In genomic region chr4:165327211-165328100, GRCh38 we compare ENCODE assay signal across 8 cellular contexts. TPM values are rescaled to one million over a fixed set of nuclear protein-coding genes. Genes with fewer than 3 reads are reported as not detected.
A peak's percentile ranks its signal among the peaks of the same experiment; 100 is the strongest.
DNase-seq lines count a peak whose midpoint lies in the region; ATAC-seq, FAIRE-seq and TF ChIP-seq lines count a peak whose summit lies in the region.

MSMO1 (plus strand) TSS chr4:165327669; CDS start chr4:165333371, 5,702 bp downstream.

- BruUV-seq in HepG2 (replicated peaks; lab: Mats Ljungman, UMichigan) = no TSS peak

- no peak within 1 kb of the TSS for H3K27ac Mint-ChIP-seq in CD4-positive, alpha-beta T cell

- peaks cover 23% of the 10 kb centered on the region for H3K4me1 Mint-ChIP-seq in CD4-positive, alpha-beta T cell (ENCODE audit: low read depth)

- peak within 1 kb of the TSS; percentile 70 for H3K27ac ChIP-seq in CD4-positive, alpha-beta T cell (ENCODE audit: low read depth, low read length)
- H3K27ac ChIP-seq in dorsolateral prefrontal cortex = peak within 1 kb of the TSS; percentile 79 to 99 (median 95)
- peak within 1 kb of the TSS; percentile 94 for H3K27ac ChIP-seq in HepG2 (ENCODE audit: extremely low read length, insufficient read depth, low read length)

- CTCF ChIA-PET in CD4-positive, alpha-beta T cell (lab: Charles Lee) = no interaction called here
- CTCF ChIA-PET in HepG2 (lab: Yijun Ruan, JAX; ENCODE audit: low intra/inter-chr PET ratio, low total read pairs) = no interaction called here

- no peak for TF ChIP-seq CTCF in CD4-positive, alpha-beta T cell (IDR thresholded peaks at IDR 0.05)
- TF ChIP-seq CTCF in dorsolateral prefrontal cortex (IDR thresholded peaks at IDR 0.05 in 54 of 56, conservative IDR thresholded peaks at IDR 0.05 in 2 of 56; ENCODE audit: low read depth in 1 of 56, partially characterized antibody in 56 of 56) = peak in 14 of 56 donors; percentile 5 to 38 (median 17)
- no peak for TF ChIP-seq CTCF in HepG2 (CRISPR knock-in tag; IDR thresholded peaks at IDR 0.05)

- H3K36me3 ChIP-seq in HepG2 (replicated peaks in 1 of 2; ENCODE audit: control insufficient read depth in 1 of 2, insufficient read depth in 2 of 2, low read length in 2 of 2) = peaks cover 0 to 19% of the 10 kb centered on the region in 2 experiments; a peak in 2 of 5 replicates

- DNase-seq in CD4-positive, alpha-beta T cell = peak; percentile 94 to 98 (median 96)
- peak; percentile 98 for DNase-seq in NCI-H82 (lab: John Stamatoyannopoulos, UW)
- peak; percentile 96 to 98 for DNase-seq in activated CD4-positive, alpha-beta T cell treated with anti-CD3 and anti-CD28 coated beads, Interleukin-2, amount 50 U/mL, for 48 hours
- DNase-seq in dorsolateral prefrontal cortex = peak; percentile 99 to 100 (median 99)
- peak; percentile 97 for DNase-seq in HepG2 (ENCODE audit: low spot score)
- peak; percentile 97 for DNase-seq in stimulated activated CD4-positive, alpha-beta T cell treated with anti-CD3 and anti-CD28 coated beads, Interleukin-4, amount 100 ng/mL, for 1 hour

- H3K27me3 Mint-ChIP-seq in CD4-positive, alpha-beta T cell = no peaks in the 10 kb centered on the region

- peak; percentile 76 to 96 for TF ChIP-seq POLR2A in HepG2 (IDR thresholded peaks at IDR 0.05; ENCODE audit: insufficient read depth in 1 of 2, low read depth in 2 of 2, low read length in 2 of 2)

- H3K4me3 Mint-ChIP-seq in CD4-positive, alpha-beta T cell = no peak within 1 kb of the TSS

- in situ Hi-C loops in HepG2 (cut with HindIII; ENCODE audit: extremely low pct_ligation_motif_present, low pct_unique_long_range_greater_than_20kb) = loop anchor here (5.0 kb wide), 1 partner anchor 120 kb away; the partner anchor contains the start of gene KLHL2

- WGBS in HepG2 (ENCODE audit: low lambda C conversion rate) = under 1% methylated on average over 30 of the region's 76 CpGs

- peak; percentile 95 for ATAC-seq in CD4-positive, alpha-beta T cell (ENCODE audit: poor library complexity)
- peak; percentile 98 for ATAC-seq in GM19452 (IDR thresholded peaks at IDR 0.05; ENCODE audit: unreplicated experiment)
- ATAC-seq in HG03575 (IDR thresholded peaks at IDR 0.05; ENCODE audit: extremely low read depth, insufficient number of reproducible peaks, low FRiP score, unreplicated experiment) = peak; percentile 99
- peak; percentile 97 for ATAC-seq in HepG2

- H3K9ac ChIP-seq in HepG2 (ENCODE audit: insufficient read depth, low read depth, low read length) = peak within 1 kb of the TSS; percentile 96

- H3K36me3 Mint-ChIP-seq in CD4-positive, alpha-beta T cell (ENCODE audit: low read depth) = peaks cover 23% of the 10 kb centered on the region

- TF ChIP-seq RAD21 in HepG2 (CRISPR knock-in tag; IDR thresholded peaks at IDR 0.05) = peak; percentile 30

- FAIRE-seq in HepG2 (lab: Jason Lieb, UNC) = peak; percentile 90

- POLR2A ChIA-PET in CD4-positive, alpha-beta T cell (lab: Charles Lee) = interaction anchor here (0.6 to 2.3 kb wide), 14 partner anchors 11 to 215 kb away, joined by 3 to 25 read pairs (median 6); partner anchors contain the start of genes KLHL2 and TMEM192
- POLR2A ChIA-PET in HepG2 (lab: Yijun Ruan, JAX) = interaction anchor here (0.6 to 1.9 kb wide), 16 partner anchors 8 to 214 kb away, joined by 3 to 13 read pairs (median 4); partner anchors contain the start of genes CPE, KLHL2 and TMEM192

- H3K4me3 ChIP-seq in dorsolateral prefrontal cortex (peak within 1 kb of the TSS; percentile 64 to 99 (median 92)), HepG2 (replicated peaks in 1 of 3; ENCODE audit: insufficient read depth in 1 of 3, low read depth in 2 of 3, low read length in 3 of 3) (peak within 1 kb of the TSS; percentile 77 to 96 (median 87))

- no peaks in the 10 kb centered on the region for H3K9me3 Mint-ChIP-seq in CD4-positive, alpha-beta T cell

- intact Hi-C loops in CD4-positive, alpha-beta T cell (cut with DNase I, micrococcal nuclease) = loop anchor here (2.0 to 10.0 kb wide), 5 partner anchors 70 to 1833 kb away; partner anchors contain the start of genes TMA16 (in 1 of the 2) and TMEM192 (in 1 of the 2)
- intact Hi-C loops in dorsolateral prefrontal cortex (cut with DNase I) (loop anchor here (2.0 to 5.0 kb wide), 3 partner anchors 121 to 215 kb away; partner anchors contain the start of genes KLHL2 (in 2 of the 2) and TMEM192 (in 1 of the 2)), HepG2 (cut with micrococcal nuclease; ENCODE audit: unreplicated experiment) (loop anchor here (2.0 to 5.0 kb wide), 5 partner anchors 51 to 215 kb away; partner anchors contain the start of genes CPE, KLHL2 and TMEM192)

- no peaks in the 10 kb centered on the region for H3K9me3 ChIP-seq in CD4-positive, alpha-beta T cell (ENCODE audit: control insufficient read depth, low read length)
- H3K9me3 ChIP-seq in HepG2 (ENCODE audit: low read length) = no peaks in the 10 kb centered on the region

- H4K20me1 ChIP-seq in HepG2 (ENCODE audit: insufficient read depth, low read length) = peaks cover 38% of the 10 kb centered on the region

- H3K79me2 ChIP-seq in HepG2 (ENCODE audit: insufficient read depth, low read length) = peaks cover 57% of the 10 kb centered on the region

- TF ChIP-seq EP300 in HepG2 (IDR thresholded peaks at IDR 0.05; ENCODE audit: low read depth in 2 of 2, low read length in 2 of 2) = peak in 1 of 2 experiments; percentile 78; a peak in 2 of 4 replicates
- TF ChIP-seq EP300 in HepG2 (CRISPR knock-in tag; IDR thresholded peaks at IDR 0.05; ENCODE audit: borderline replicate concordance) = peak; percentile 45; the same call in 1 of the 2 replicates

- H3K4me2 ChIP-seq in HepG2 (ENCODE audit: low read depth, low read length) = peak within 1 kb of the TSS; percentile 91

- peaks cover 37% of the 10 kb centered on the region for H3K4me1 ChIP-seq in HepG2 (ENCODE audit: insufficient read depth, low read length)

- no peak within 1 kb of the TSS for H2AFZ ChIP-seq in HepG2 (ENCODE audit: low read length)

- H3K27me3 ChIP-seq in CD4-positive, alpha-beta T cell (ENCODE audit: control insufficient read depth, insufficient read depth, low read length) = no peaks in the 10 kb centered on the region
- H3K27me3 ChIP-seq in dorsolateral prefrontal cortex (no peaks in the 10 kb centered on the region), HepG2 (ENCODE audit: control insufficient read depth in 1 of 2, insufficient read depth in 2 of 2, low read length in 2 of 2) (peaks cover 0 to 5% of the 10 kb centered on the region in 2 experiments; a peak in 1 of 5 replicates)

TF ChIP-seq in HepG2, 621 proteins besides CTCF, POLR2A, EP300 and RAD21 (continues in another document):
- peak; percentile 25; the same call in 1 of the 2 replicates for TF ChIP-seq NKX3-1 (CRISPR knock-in tag; IDR thresholded peaks at IDR 0.05)
- peak; percentile 97 for TF ChIP-seq RBFOX2 (IDR thresholded peaks at IDR 0.05; ENCODE audit: low read depth, low read length)
- TF ChIP-seq ATM (IDR thresholded peaks at IDR 0.05; ENCODE audit: borderline replicate concordance) = no peak
- peak; percentile 66; the same call in 1 of the 2 replicates for TF ChIP-seq ZNF788 (CRISPR knock-in tag; IDR thresholded peaks at IDR 0.05; ENCODE audit: borderline replicate concordance)
- peak; percentile 54 for TF ChIP-seq ZHX1 (CRISPR knock-in tag; IDR thresholded peaks at IDR 0.05; ENCODE audit: low read depth)
- no peak for TF ChIP-seq ZNF232 (CRISPR knock-in tag; IDR thresholded peaks at IDR 0.05; ENCODE audit: borderline replicate concordance)

RNA-seq across cellular contexts. Expression of gene MSMO1, which starts in this region (rescaled TPM):
- 10 to 100 TPM; 13.3 to 15.1 TPM for total RNA-seq in CD4-positive, alpha-beta T cell
- total RNA-seq in dorsolateral prefrontal cortex (100 to 1,000 TPM in 7 of 120 experiments, 10 to 100 TPM in 113; 33.4 to 188 (median 66.6) TPM), HepG2 (2016; rRNA removed; fragmentation: Illumina TruSeq; extraction: Trizol) (135 and 216 TPM in 2 replicates)
- total RNA-seq in HepG2 (2016; cell fraction: cytosol; rRNA removed; fragmentation: Illumina TruSeq; extraction: Trizol; ENCODE audit: low read depth) = 56.7 and 57.3 TPM in 2 replicates
- total RNA-seq in HepG2 (2016; cell fraction: insoluble cytoplasmic fraction; rRNA removed; fragmentation: Illumina TruSeq; extraction: Trizol) = 150 and 216 TPM in 2 replicates
- total RNA-seq in HepG2 (2016; cell fraction: membrane; rRNA removed; fragmentation: Illumina TruSeq; extraction: Trizol) = 135 and 158 TPM in 2 replicates
- 178 and 218 TPM in 2 replicates for total RNA-seq in HepG2 (2016; cell fraction: nucleus; rRNA removed; fragmentation: Illumina TruSeq; extraction: Trizol)
- polyA plus RNA-seq in HepG2 (2011; rRNA removed) = 98.1 and 138 TPM in 2 replicates
- polyA plus RNA-seq in HepG2 (2011; cell fraction: cytosol; rRNA removed) = 48.1 and 138 TPM in 2 replicates
- 17.9 and 54.3 TPM in 2 replicates for polyA plus RNA-seq in HepG2 (2011; cell fraction: nucleus; rRNA removed)
- 175 and 202 TPM in 2 replicates for polyA plus RNA-seq in HepG2 (2012)
- 23.5 and 27.9 TPM in 2 replicates for polyA plus RNA-seq in HepG2 (2016; cell fraction: cytosol; fragmentation: Illumina TruSeq; extraction: Trizol; ENCODE audit: low read depth)
- 109 and 119 TPM in 2 replicates for polyA plus RNA-seq in HepG2 (2016; cell fraction: insoluble cytoplasmic fraction; fragmentation: Illumina TruSeq; extraction: Trizol; ENCODE audit: low read depth)
- 58.7 and 63.0 TPM in 2 replicates for polyA plus RNA-seq in HepG2 (2016; cell fraction: membrane; fragmentation: Illumina TruSeq; extraction: Trizol; ENCODE audit: low read depth)
- polyA plus RNA-seq in HepG2 (2016; cell fraction: nucleus; fragmentation: Illumina TruSeq; extraction: Trizol; ENCODE audit: insufficient read depth, low read depth) = 234 and 249 TPM in 2 replicates
- 11.4 and 32.9 TPM in 2 replicates for polyA minus RNA-seq in HepG2 (2011; rRNA and poly(A)+ RNA removed; ENCODE audit: low replicate concordance)
- polyA minus RNA-seq in HepG2 (2011; cell fraction: cytosol; rRNA and poly(A)+ RNA removed) = 61.6 and 109 TPM in 2 replicates
- 48.5 and 106 TPM in 2 replicates for polyA minus RNA-seq in HepG2 (2011; cell fraction: nucleus; rRNA and poly(A)+ RNA removed)

Comparison
In these comparisons a context has a peak if more than half of its experiments do, and no peak if none do; other contexts are left out.
1. Peak in every context shown above with its lines: DNase-seq, ATAC-seq, H3K4me3 ChIP-seq and H3K27ac ChIP-seq.